Comparison of ENCODE assay signal across 16 cellular contexts in genomic region chr7:69624431-69624830, GRCh38.
"Had no signal": no experiment of that assay in that cellular context is flagged by ENCODE, and none has a peak within 500 bp of the region (broad histone marks: within the 10 kb centered on the region; RNA-seq: fewer than 3 reads in every experiment).

No MANE protein-coding gene starts in this region.

- H3K9me3 ChIP-seq: adrenal gland, colonic mucosa, esophagus squamous epithelium, spleen, transverse colon had no signal

- H3K27ac ChIP-seq: adrenal gland, colonic mucosa, esophagus squamous epithelium, spleen, transverse colon had no signal

- H3K4me1 ChIP-seq: colonic mucosa had no signal

- H3K4me3 ChIP-seq: adrenal gland, colonic mucosa, esophagus squamous epithelium, spleen, transverse colon had no signal

- DNase-seq: activated naive CD4-positive, alpha-beta T cell treated with anti-CD3 and anti-CD28 coated beads, Interleukin-2, amount 10 ng/mL, durations not matched to agents 7 days and 5 days; caudate nucleus; colonic mucosa; esophagus squamous epithelium; foreskin fibroblast; head of caudate nucleus; natural killer cell; occipital lobe; spleen; stimulated activated CD4-positive, alpha-beta T cell treated with anti-CD3 and anti-CD28 coated beads, Interleukin-1b, Interleukin-23, amount 100 ng/mL, for 48 hours; stimulated activated naive CD4-positive, alpha-beta T cell; substantia nigra; transverse colon had no signal

- H3K36me3 ChIP-seq: adrenal gland, colonic mucosa, esophagus squamous epithelium, spleen, transverse colon had no signal

- ATAC-seq: left lobe of liver, natural killer cell, sciatic nerve had no signal
